Comparison of ENCODE assay signal across 1 cellular context in genomic region chr10:78224602-78225001, GRCh38.
TF ChIP-seq lines count a peak whose summit lies in the region.

No MANE protein-coding gene starts in this region.

TF ChIP-seq in GM23338, 12 proteins besides CTCF, POLR2A, EP300 and RAD21 (continued from another document):
- TF ChIP-seq ZNF462 (CRISPR knock-in tag; IDR thresholded peaks at IDR 0.05) (no peak), REST (IDR thresholded peaks at IDR 0.05; ENCODE audit: unreplicated experiment) (no peak), EZH2 (IDR thresholded peaks at IDR 0.05; ENCODE audit: low read depth, unreplicated experiment) (no peak), JUNB (IDR thresholded peaks at IDR 0.05; ENCODE audit: unreplicated experiment) (no peak), ZNF114 (CRISPR knock-in tag; IDR thresholded peaks at IDR 0.05) (no peak)
